11 cellular contexts compared by ENCODE assay signal in the genomic region with DNA sequence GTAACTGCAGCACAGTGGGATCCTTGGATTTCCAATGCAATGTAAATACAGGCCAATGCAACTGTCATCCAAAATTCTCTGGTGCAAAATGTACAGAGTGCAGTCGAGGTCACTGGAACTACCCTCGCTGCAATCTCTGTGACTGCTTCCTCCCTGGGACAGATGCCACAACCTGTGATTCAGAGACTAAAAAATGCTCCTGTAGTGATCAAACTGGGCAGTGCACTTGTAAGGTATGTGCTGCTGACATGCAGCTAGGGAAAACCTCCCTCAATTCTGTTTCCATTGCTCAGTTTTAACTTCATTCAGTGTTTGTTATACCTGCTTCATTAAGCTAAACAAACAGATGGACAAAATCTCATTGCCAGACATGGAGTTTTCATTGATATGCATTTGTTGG.
DNase-seq lines count a peak whose midpoint lies in the region; ATAC-seq and TF ChIP-seq lines count a peak whose summit lies in the region.
"Had no signal": no experiment of that assay in that cellular context is flagged by ENCODE, and none has a peak within 500 bp of the region (broad histone marks: within the 10 kb centered on the region; RNA-seq: fewer than 3 reads in every experiment).

No MANE protein-coding gene starts in this region.

- no peak overlapping the region for H3K4me3 ChIP-seq in left ventricle myocardium inferior
- H3K4me3 ChIP-seq: ascending aorta, BLaER1 had no signal

- peaks cover 29% of the 10 kb centered on the region for H3K4me1 ChIP-seq in left ventricle myocardium inferior
- H3K4me1 ChIP-seq: ascending aorta, BLaER1 had no signal

- no peak for TF ChIP-seq CTCF in left ventricle myocardium inferior (IDR thresholded peaks at IDR 0.05; ENCODE audit: borderline replicate concordance)

- DNase-seq in 8988T (peak; percentile 22), HCEC 1CT (peak; percentile 70), amniotic epithelial cell (ENCODE audit: low read depth) (peak; percentile 21), left ventricle myocardium inferior (no peak), T1000 (lab: John Stamatoyannopoulos, UW) (no peak), C1 segment of cervical spinal cord (lab: John Stamatoyannopoulos, UW) (no peak), sciatic nerve (ENCODE audit: low spot score) (no peak)
- DNase-seq: small intestine had no signal

- H3K36me3 ChIP-seq in left ventricle myocardium inferior, result peaks cover 47% of the 10 kb centered on the region
- H3K36me3 ChIP-seq: BLaER1 had no signal

- peak overlapping the region; percentile 58 for H3K27ac ChIP-seq in left ventricle myocardium inferior (replicated peaks)
- H3K27ac ChIP-seq: ascending aorta, BLaER1 had no signal

- no peaks in the 10 kb centered on the region for H3K27me3 ChIP-seq in left ventricle myocardium inferior (ENCODE audit: low read depth)
- H3K27me3 ChIP-seq: ascending aorta, BLaER1 had no signal

- no peaks in the 10 kb centered on the region for H3K9me3 ChIP-seq in left ventricle myocardium inferior (replicated peaks)
- H3K9me3 ChIP-seq: ascending aorta had no signal

- intact Hi-C loops in left ventricle myocardium inferior (cut with micrococcal nuclease) (no loop called here), sciatic nerve (cut with DNase I) (no loop called here)

- ATAC-seq in GM19397 (IDR thresholded peaks at IDR 0.05; ENCODE audit: unreplicated experiment) (no peak), sciatic nerve (no peak)

Comparison
In these comparisons a context has a peak if more than half of its experiments do, and no peak if none do; other contexts are left out.
1. DNase-seq: peak in 8988T (single experiment), HCEC 1CT (single experiment) and amniotic epithelial cell (single experiment); none in left ventricle myocardium inferior (single experiment), T1000 (single experiment), C1 segment of cervical spinal cord (0 of 14) and sciatic nerve (single experiment).